In the genomic region with DNA sequence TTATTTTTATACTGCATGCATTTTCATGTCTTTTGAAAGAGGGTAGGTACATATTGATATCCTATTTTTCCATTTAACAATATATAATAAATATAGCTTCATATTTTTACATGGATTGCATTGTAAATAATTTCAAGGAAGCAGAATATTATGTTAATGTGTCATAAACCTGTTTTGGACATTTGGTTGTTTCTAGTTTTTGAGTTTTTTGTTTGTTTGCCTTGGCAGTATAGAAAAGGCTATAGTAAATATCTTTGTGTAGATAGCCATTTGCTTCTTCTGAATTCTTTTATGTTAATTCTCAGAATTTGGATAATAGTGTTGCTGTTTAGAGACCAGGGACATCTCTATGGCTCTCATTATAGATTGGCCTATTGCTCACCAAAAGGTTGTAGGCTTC, we compare ENCODE assay signal across 9 cellular contexts.
"Had no signal": no experiment of that assay in that cellular context is flagged by ENCODE, and none has a peak within 500 bp of the region (broad histone marks: within the 10 kb centered on the region; RNA-seq: fewer than 3 reads in every experiment).

No MANE protein-coding gene starts in this region.

- H2AFZ ChIP-seq: GM23338 had no signal

- H3K4me3 ChIP-seq: GM23338 had no signal

- H3K27ac ChIP-seq: HL-60, KMS-11 had no signal

- ATAC-seq: GM23338, HepG2 had no signal

- H3K4me2 ChIP-seq: GM23338, KMS-11 had no signal

- FAIRE-seq: H1, H54, HepG2 had no signal

- DNase-seq: H9, HCEC 1CT, KBM-7 had no signal

- H3K9ac ChIP-seq: KMS-11 had no signal
